ENCODE assay signal across 11 cellular contexts in the genomic region with DNA sequence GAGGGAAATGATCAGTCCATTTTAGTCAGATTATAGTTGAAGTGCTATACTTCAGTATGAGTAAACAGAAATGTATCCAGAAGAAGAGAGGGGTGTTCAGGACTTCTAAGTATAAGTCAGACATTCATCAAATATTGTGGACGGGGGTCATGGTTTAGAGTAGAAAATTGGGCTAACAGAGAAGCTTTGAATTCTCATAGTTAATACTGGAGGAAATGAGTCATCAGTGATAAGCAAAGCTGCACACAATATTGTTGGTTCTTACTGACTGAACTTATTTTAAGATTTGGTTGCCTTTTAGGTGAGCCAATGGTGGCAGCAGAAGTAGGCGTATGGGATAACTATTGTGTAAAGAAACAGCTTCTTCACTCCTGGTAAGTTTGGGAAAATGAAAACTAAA. TPM values are rescaled to one million over a fixed set of nuclear protein-coding genes. Genes with fewer than 3 reads are reported as not detected.
A peak's percentile ranks its signal among the peaks of the same experiment; 100 is the strongest.
DNase-seq lines count a peak whose midpoint lies in the region; ATAC-seq and TF ChIP-seq lines count a peak whose summit lies in the region.
"Had no signal": no experiment of that assay in that cellular context is flagged by ENCODE, and none has a peak within 500 bp of the region (broad histone marks: within the 10 kb centered on the region; RNA-seq: fewer than 3 reads in every experiment).

No MANE protein-coding gene starts in this region.

- no peak overlapping the region for H3K4me3 Mint-ChIP-seq in CD8-positive, alpha-beta T cell
- H3K4me3 Mint-ChIP-seq in activated naive CD8-positive, alpha-beta T cell treated with anti-CD3 and anti-CD28 coated beads for 36 hours: peak overlapping the region; percentile 1

- CTCF ChIA-PET in CD8-positive, alpha-beta T cell (lab: Charles Lee): interaction anchor here (1.0 to 4.1 kb wide), 2 partner anchors 13 to 27 kb away, joined by 3 to 26 read pairs; no protein-coding TSS in a partner anchor

- peaks cover 31% of the 10 kb centered on the region for H3K36me3 ChIP-seq in CD8-positive, alpha-beta T cell (ENCODE audit: insufficient read depth, low read length)
- H3K36me3 ChIP-seq in mesodermal cell (ENCODE audit: control insufficient read depth, insufficient read depth, low read length) (peaks cover 58% of the 10 kb centered on the region), tibial nerve (peaks cover 0 to 63% (median 14%) of the 10 kb centered on the region in 3 donors)

- no peak overlapping the region for H3K4me3 ChIP-seq in CD8-positive, alpha-beta T cell (ENCODE audit: low read depth, low read length)
- H3K4me3 ChIP-seq in mesodermal cell (ENCODE audit: extremely low read depth, insufficient read depth, low read length, poor library complexity, severe bottlenecking) (no peak overlapping the region), tibial nerve (no peak overlapping the region)

- ATAC-seq in CD8-positive, alpha-beta T cell: no peak
- no peak for ATAC-seq in esophagus mucosa
- ATAC-seq: left ventricle myocardium superior had no signal

- no peak for TF ChIP-seq EP300 in tibial nerve (IDR thresholded peaks at IDR 0.05)

- H3K27me3 Mint-ChIP-seq in CD8-positive, alpha-beta T cell (ENCODE audit: low read depth): no peaks in the 10 kb centered on the region
- no peaks in the 10 kb centered on the region for H3K27me3 Mint-ChIP-seq in activated naive CD8-positive, alpha-beta T cell treated with anti-CD3 and anti-CD28 coated beads for 36 hours

- TF ChIP-seq CTCF in CD8-positive, alpha-beta T cell (IDR thresholded peaks at IDR 0.05): no peak
- no peak for TF ChIP-seq CTCF in tibial nerve (IDR thresholded peaks at IDR 0.05)

- H3K36me3 Mint-ChIP-seq in CD8-positive, alpha-beta T cell: peaks cover 67% of the 10 kb centered on the region
- peaks cover 54% of the 10 kb centered on the region for H3K36me3 Mint-ChIP-seq in activated naive CD8-positive, alpha-beta T cell treated with anti-CD3 and anti-CD28 coated beads for 36 hours

- no peak for DNase-seq in CD8-positive, alpha-beta T cell
- peak; percentile 87 for DNase-seq in M059J (ENCODE audit: low read depth)
- no peak for DNase-seq in activated naive CD8-positive, alpha-beta T cell treated with anti-CD3 and anti-CD28 coated beads for 36 hours
- no peak for DNase-seq in GDM1 (lab: John Stamatoyannopoulos, UW)
- no peak for DNase-seq in putamen (ENCODE audit: low spot score)
- DNase-seq in tibial nerve (ENCODE audit: low spot score in 2 of 2): no peak
- DNase-seq: amygdala, left ventricle myocardium superior, NCI-H524 had no signal

- H3K27me3 ChIP-seq in CD8-positive, alpha-beta T cell (ENCODE audit: insufficient read depth, low read length): no peaks in the 10 kb centered on the region
- no peaks in the 10 kb centered on the region for H3K27me3 ChIP-seq in tibial nerve

- no peaks in the 10 kb centered on the region for H3K9me3 ChIP-seq in CD8-positive, alpha-beta T cell (ENCODE audit: low read length)
- H3K9me3 ChIP-seq in mesodermal cell (ENCODE audit: control insufficient read depth, low read length) (no peaks in the 10 kb centered on the region), tibial nerve (no peaks in the 10 kb centered on the region)

- TF ChIP-seq POLR2A in tibial nerve (IDR thresholded peaks at IDR 0.05): no peak

- peaks cover 22% of the 10 kb centered on the region for H3K4me1 ChIP-seq in CD8-positive, alpha-beta T cell (ENCODE audit: insufficient read depth, low read length)
- peaks cover 42% of the 10 kb centered on the region for H3K4me1 ChIP-seq in mesodermal cell (ENCODE audit: control insufficient read depth, insufficient read depth, low read length, poor library complexity, severe bottlenecking)
- H3K4me1 ChIP-seq in tibial nerve: peaks cover 0 to 21% (median 3%) of the 10 kb centered on the region in 4 donors

- no peak overlapping the region for H3K27ac ChIP-seq in CD8-positive, alpha-beta T cell (ENCODE audit: low read depth, low read length)
- H3K27ac ChIP-seq in mesodermal cell (ENCODE audit: low read depth, low read length, severe bottlenecking) (peak overlapping the region; percentile 88), tibial nerve (peak overlapping the region in 1 of 4 donors; percentile 4)

- POLR2A ChIA-PET in CD8-positive, alpha-beta T cell (lab: Charles Lee): interaction anchor here (0.8 to 4.2 kb wide), 4 partner anchors 8 to 697 kb away, joined by 3 to 25 read pairs (median 16); a partner anchor contains a TSS

- 83% methylated on average over 2 of the region's 2 CpGs; no CpG with 5 or more reads in 1 of the 2 experiments for WGBS in mesodermal cell (ENCODE audit: insufficient coverage in 2 of 2), 2 experiments
- WGBS in tibial nerve, 2 donors: 53 to 65% methylated on average over 2 of the region's 2 CpGs

- H3K4me1 Mint-ChIP-seq in CD8-positive, alpha-beta T cell (ENCODE audit: low read depth): peaks cover 28% of the 10 kb centered on the region
- H3K4me1 Mint-ChIP-seq in activated naive CD8-positive, alpha-beta T cell treated with anti-CD3 and anti-CD28 coated beads for 36 hours: peaks cover 49% of the 10 kb centered on the region

- H3K27ac Mint-ChIP-seq in CD8-positive, alpha-beta T cell: peak overlapping the region; percentile 79
- H3K27ac Mint-ChIP-seq in activated naive CD8-positive, alpha-beta T cell treated with anti-CD3 and anti-CD28 coated beads for 36 hours: peak overlapping the region; percentile 84

- intact Hi-C loops in CD8-positive, alpha-beta T cell (cut with DNase I, micrococcal nuclease): loop anchor here (5.0 kb wide), 3 partner anchors 100 to 695 kb away; a partner anchor contains a TSS

- H3K9me3 Mint-ChIP-seq in CD8-positive, alpha-beta T cell: no peaks in the 10 kb centered on the region
- H3K9me3 Mint-ChIP-seq in activated naive CD8-positive, alpha-beta T cell treated with anti-CD3 and anti-CD28 coated beads for 36 hours: no peaks in the 10 kb centered on the region

RNA-seq across cellular contexts. Expression of a gene that starts 1.7 kb away (rescaled TPM):
- total RNA-seq in CD8-positive, alpha-beta T cell: 100 to 1,000 TPM in 1 of 2 experiments, 10 to 100 TPM in 1; 97.8 to 103 TPM
- total RNA-seq in M059J (2014; rRNA removed; shearing (Covaris generic)): 106 and 128 TPM in 2 replicates
- 100 to 1,000 TPM; 124 to 129 TPM for total RNA-seq in activated naive CD8-positive, alpha-beta T cell treated with anti-CD3 and anti-CD28 coated beads for 36 hours
- polyA plus RNA-seq in mesodermal cell (2013, experiment 1 of 2): 133 TPM
- polyA plus RNA-seq in mesodermal cell (2013, experiment 2 of 2): 125 TPM
- total RNA-seq in esophagus mucosa: 91.7 TPM
- 100 to 1,000 TPM in 3 of 4 donors, 10 to 100 TPM in 1; 99.4 to 162 (median 132) TPM for total RNA-seq in tibial nerve

RNA-seq across cellular contexts. Expression of a gene that starts 10.8 kb away (rescaled TPM):
- total RNA-seq in CD8-positive, alpha-beta T cell: 10 to 100 TPM; 36.3 to 40.9 TPM
- 273 and 299 TPM in 2 replicates for total RNA-seq in M059J (2014; rRNA removed; shearing (Covaris generic))
- total RNA-seq in activated naive CD8-positive, alpha-beta T cell treated with anti-CD3 and anti-CD28 coated beads for 36 hours: 100 to 1,000 TPM; 340 TPM
- polyA plus RNA-seq in mesodermal cell (2013, experiment 1 of 2): 222 TPM
- polyA plus RNA-seq in mesodermal cell (2013, experiment 2 of 2): 222 TPM
- total RNA-seq in esophagus mucosa: 81.3 TPM
- 10 to 100 TPM; 60.0 to 99.0 (median 77.9) TPM for total RNA-seq in tibial nerve

RNA-seq across cellular contexts. Expression of a gene that starts 11.1 kb away (rescaled TPM):
- 1 to 10 TPM in 1 of 2 experiments, under 1 TPM in 1; 0.89 to 1.1 TPM for total RNA-seq in CD8-positive, alpha-beta T cell
- 47.8 and 50.8 TPM in 2 replicates for total RNA-seq in M059J (2014; rRNA removed; shearing (Covaris generic))
- 10 to 100 TPM; 36.3 to 38.3 TPM for total RNA-seq in activated naive CD8-positive, alpha-beta T cell treated with anti-CD3 and anti-CD28 coated beads for 36 hours
- 42.7 TPM for polyA plus RNA-seq in mesodermal cell (2013, experiment 1 of 2)
- polyA plus RNA-seq in mesodermal cell (2013, experiment 2 of 2): 45.8 TPM
- total RNA-seq in esophagus mucosa (27.5 TPM), tibial nerve (10 to 100 TPM; 14.9 to 39.8 (median 25.1) TPM)

RNA-seq across cellular contexts. Expression of a gene that starts 30.4 kb away (rescaled TPM):
- 1 to 10 TPM; 8.9 to 9.6 TPM for total RNA-seq in CD8-positive, alpha-beta T cell
- total RNA-seq in M059J (2014; rRNA removed; shearing (Covaris generic)): 0.12 TPM in 1 of 2 replicates, not detected in the other
- total RNA-seq in activated naive CD8-positive, alpha-beta T cell treated with anti-CD3 and anti-CD28 coated beads for 36 hours: 1 to 10 TPM; 1.1 to 1.3 TPM
- polyA plus RNA-seq in mesodermal cell (2013, experiment 1 of 2): 0.66 TPM
- polyA plus RNA-seq in mesodermal cell (2013, experiment 2 of 2): not detected
- total RNA-seq in esophagus mucosa: 0.88 TPM
- total RNA-seq in tibial nerve: 1 to 10 TPM in 3 of 4 donors, under 1 TPM in 1; 0.39 to 4.2 (median 1.3) TPM

RNA-seq across cellular contexts. Expression of a gene that starts 43.9 kb away (rescaled TPM):
- 100 to 1,000 TPM; 283 to 294 TPM for total RNA-seq in CD8-positive, alpha-beta T cell
- 669 and 764 TPM in 2 replicates for total RNA-seq in M059J (2014; rRNA removed; shearing (Covaris generic))
- 100 to 1,000 TPM; 690 to 696 TPM for total RNA-seq in activated naive CD8-positive, alpha-beta T cell treated with anti-CD3 and anti-CD28 coated beads for 36 hours
- polyA plus RNA-seq in mesodermal cell (2013, experiment 1 of 2): 291 TPM
- polyA plus RNA-seq in mesodermal cell (2013, experiment 2 of 2): 279 TPM
- total RNA-seq in esophagus mucosa (387 TPM), tibial nerve (100 to 1,000 TPM; 286 to 417 (median 326) TPM)

Comparison
In these comparisons a context has a peak if more than half of its experiments do, and no peak if none do; other contexts are left out.
1. RNA of a gene that starts 11.1 kb away (total RNA-seq): 47.8 to 50.8 TPM in M059J, 36.3 to 38.3 TPM in activated naive CD8-positive, alpha-beta T cell treated with anti-CD3 and anti-CD28 coated beads for 36 hours, 14.9 to 39.8 TPM in tibial nerve and 27.5 TPM in esophagus mucosa (single experiment); 0.89 to 1.1 TPM in CD8-positive, alpha-beta T cell; every median in the first group is over 4 times any median in the second.